In genomic region chr17:1482686-1483445, GRCh38 we compare ENCODE assay signal across 16 cellular contexts. TPM values are rescaled to one million over a fixed set of nuclear protein-coding genes. Genes with fewer than 3 reads are reported as not detected.
A peak's percentile ranks its signal among the peaks of the same experiment; 100 is the strongest.
DNase-seq lines count a peak whose midpoint lies in the region; ATAC-seq and TF ChIP-seq lines count a peak whose summit lies in the region.
"Had no signal": no experiment of that assay in that cellular context is flagged by ENCODE, and none has a peak within 500 bp of the region (broad histone marks: within the 10 kb centered on the region; RNA-seq: fewer than 3 reads in every experiment).

No MANE protein-coding gene starts in this region.

- no peak for TF ChIP-seq CTCF in Calu3 (IDR thresholded peaks at IDR 0.05; ENCODE audit: unreplicated experiment)
- TF ChIP-seq CTCF in VCaP (conservative IDR thresholded peaks at IDR 0.05) = no peak
- TF ChIP-seq CTCF in brain microvascular endothelial cell (IDR thresholded peaks at IDR 0.05; ENCODE audit: low read depth, low read length, missing control alignments) = no peak

- H3K4me3 Mint-ChIP-seq in Calu3 (ENCODE audit: low read depth, unreplicated experiment) = no peak overlapping the region
- peak overlapping the region; percentile 5 for H3K4me3 Mint-ChIP-seq in stimulated activated memory B cell treated with anti-CD40 and anti-IgM and Interleukin-4, amounts not matched to agents 10 μg/mL and 1 μg/mL and 100 μg/mL, for 72 hours
- H3K4me3 Mint-ChIP-seq: activated naive CD8-positive, alpha-beta T cell treated with anti-CD3 and anti-CD28 coated beads, Interleukin-2, amount 50 U/mL, for 24 hours; T-helper 17 cell had no signal

- H3K9me3 Mint-ChIP-seq in Calu3 (ENCODE audit: low read depth, unreplicated experiment) = no peaks in the 10 kb centered on the region
- no peaks in the 10 kb centered on the region for H3K9me3 Mint-ChIP-seq in stimulated activated memory B cell treated with anti-CD40 and anti-IgM and Interleukin-4, amounts not matched to agents 10 μg/mL and 1 μg/mL and 100 μg/mL, for 72 hours
- H3K9me3 Mint-ChIP-seq: activated naive CD8-positive, alpha-beta T cell treated with anti-CD3 and anti-CD28 coated beads, Interleukin-2, amount 50 U/mL, for 24 hours had no signal

- no peak for ATAC-seq in right cardiac atrium
- no peak for ATAC-seq in stimulated activated memory B cell treated with anti-CD40 and anti-IgM and Interleukin-4, amounts not matched to agents 10 μg/mL and 1 μg/mL and 100 μg/mL, for 72 hours
- ATAC-seq: activated naive CD8-positive, alpha-beta T cell treated with anti-CD3 and anti-CD28 coated beads, Interleukin-2, amount 50 U/mL, for 24 hours; T-helper 17 cell had no signal

- no peaks in the 10 kb centered on the region for H3K9me3 ChIP-seq in right cardiac atrium (ENCODE audit: control insufficient read depth, low read length)
- H3K9me3 ChIP-seq: heart left ventricle, psoas muscle had no signal

- CTCF ChIA-PET in Calu3 (lab: Charles Lee) = no interaction called here

- WGBS in right cardiac atrium = 75% methylated on average over 29 of the region's 29 CpGs

- H3K4me3 ChIP-seq in right cardiac atrium (ENCODE audit: low read length) (no peak overlapping the region), brain microvascular endothelial cell (ENCODE audit: low read depth, low read length) (no peak overlapping the region)
- H3K4me3 ChIP-seq: heart left ventricle, psoas muscle had no signal

- in situ Hi-C loops in brain microvascular endothelial cell (cut with HindIII; ENCODE audit: low pct_ligation_motif_present, low sequenced_read_pairs) = no loop called here

- no peak overlapping the region for H3K27ac Mint-ChIP-seq in Calu3 (ENCODE audit: unreplicated experiment)
- H3K27ac Mint-ChIP-seq in stimulated activated memory B cell treated with anti-CD40 and anti-IgM and Interleukin-4, amounts not matched to agents 10 μg/mL and 1 μg/mL and 100 μg/mL, for 72 hours = no peak overlapping the region
- H3K27ac Mint-ChIP-seq: activated naive CD8-positive, alpha-beta T cell treated with anti-CD3 and anti-CD28 coated beads, Interleukin-2, amount 50 U/mL, for 24 hours; T-helper 17 cell had no signal

- BruUV-seq in Calu3 (replicated peaks; lab: Mats Ljungman, UMichigan) = TSS peak; percentile 32

- peaks cover 71% of the 10 kb centered on the region for H3K36me3 Mint-ChIP-seq in Calu3 (ENCODE audit: insufficient read depth, unreplicated experiment)
- peaks cover 51% of the 10 kb centered on the region for H3K36me3 Mint-ChIP-seq in stimulated activated memory B cell treated with anti-CD40 and anti-IgM and Interleukin-4, amounts not matched to agents 10 μg/mL and 1 μg/mL and 100 μg/mL, for 72 hours

- intact Hi-C loops in Calu3 (cut with micrococcal nuclease; ENCODE audit: unreplicated experiment) (no loop called here), right cardiac atrium (cut with DNase I) (no loop called here)

- H3K27ac ChIP-seq in VCaP (peak overlapping the region; percentile 94; the same call in 1 of the 2 replicates), right cardiac atrium (ENCODE audit: low read length) (peak overlapping the region; percentile 19), brain microvascular endothelial cell (no peak overlapping the region)
- H3K27ac ChIP-seq: epithelial cell of prostate, psoas muscle had no signal

- no peaks in the 10 kb centered on the region for H3K4me1 Mint-ChIP-seq in Calu3 (ENCODE audit: low read depth, unreplicated experiment)
- H3K4me1 Mint-ChIP-seq in stimulated activated memory B cell treated with anti-CD40 and anti-IgM and Interleukin-4, amounts not matched to agents 10 μg/mL and 1 μg/mL and 100 μg/mL, for 72 hours = peaks cover 49% of the 10 kb centered on the region

- DNase-seq in Calu3 (no peak), right cardiac atrium (peak; percentile 48 to 81 (median 74)), SHP77 (lab: John Stamatoyannopoulos, UW) (no peak), NCI-H345 treated with DMSO at 0.1 percent for 48 hours (lab: John Stamatoyannopoulos, UW; ENCODE audit: unreplicated experiment) (no peak), brain microvascular endothelial cell (no peak), SKM-1 (lab: John Stamatoyannopoulos, UW; ENCODE audit: unreplicated experiment) (no peak)
- DNase-seq: activated CD4-positive, CD25-positive, alpha-beta regulatory T cell treated with anti-CD3 and anti-CD28 coated beads, Interleukin-2, amount 50 U/mL, for 72 hours; activated naive CD8-positive, alpha-beta T cell treated with anti-CD3 and anti-CD28 coated beads, Interleukin-2, amount 50 U/mL, for 24 hours; NCI-H2081; T-helper 17 cell; trophoblast cell had no signal

- H3K36me3 ChIP-seq in brain microvascular endothelial cell (replicated peaks) = peaks cover 36% of the 10 kb centered on the region

- no peaks in the 10 kb centered on the region for H3K27me3 Mint-ChIP-seq in Calu3 (ENCODE audit: unreplicated experiment)
- H3K27me3 Mint-ChIP-seq in stimulated activated memory B cell treated with anti-CD40 and anti-IgM and Interleukin-4, amounts not matched to agents 10 μg/mL and 1 μg/mL and 100 μg/mL, for 72 hours = no peaks in the 10 kb centered on the region
- H3K27me3 Mint-ChIP-seq: activated naive CD8-positive, alpha-beta T cell treated with anti-CD3 and anti-CD28 coated beads, Interleukin-2, amount 50 U/mL, for 24 hours; T-helper 17 cell had no signal

- H3K27me3 ChIP-seq in right cardiac atrium (ENCODE audit: control insufficient read depth, insufficient read depth) (no peaks in the 10 kb centered on the region), brain microvascular endothelial cell (replicated peaks) (no peaks in the 10 kb centered on the region)
- H3K27me3 ChIP-seq: heart left ventricle had no signal

- H3K4me1 ChIP-seq in right cardiac atrium (ENCODE audit: control insufficient read depth, insufficient read depth, low read length) = peaks cover 4% of the 10 kb centered on the region

RNA-seq across cellular contexts. Expression of gene MYO1C, which starts 9.6 kb away (rescaled TPM):
- total RNA-seq in Calu3 (2022) (117 and 134 TPM in 2 replicates), right cardiac atrium (100 to 1,000 TPM; 149 to 185 (median 180) TPM)
- polyA plus RNA-seq in right cardiac atrium = 78.9 TPM

RNA-seq across cellular contexts. Expression of gene CRK, which starts 26.8 kb away (rescaled TPM):
- total RNA-seq in Calu3 (2022) (38.9 and 40.0 TPM in 2 replicates), right cardiac atrium (10 to 100 TPM; 33.9 to 44.8 (median 38.9) TPM)
- polyA plus RNA-seq in right cardiac atrium = 21.3 TPM

RNA-seq across cellular contexts. Expression of gene INPP5K, which starts 33.5 kb away (rescaled TPM):
- 15.4 and 18.7 TPM in 2 replicates for total RNA-seq in Calu3 (2022)
- 10 to 100 TPM; 28.7 to 34.7 (median 32.4) TPM for total RNA-seq in right cardiac atrium
- polyA plus RNA-seq in right cardiac atrium = 21.4 TPM

Comparison
In these comparisons a context has a peak if more than half of its experiments do, and no peak if none do; other contexts are left out.
1. DNase-seq: peak in right cardiac atrium (3 of 3); none in Calu3 (single experiment), SHP77 (0 of 2), NCI-H345 treated with DMSO at 0.1 percent for 48 hours (single experiment), brain microvascular endothelial cell (single experiment) and SKM-1 (single experiment).